ENCODE assay signal across 17 cellular contexts in genomic region chr7:39249635-39250034, GRCh38.
DNase-seq lines count a peak whose midpoint lies in the region; ATAC-seq and TF ChIP-seq lines count a peak whose summit lies in the region.
"Had no signal": no experiment of that assay in that cellular context is flagged by ENCODE, and none has a peak within 500 bp of the region (broad histone marks: within the 10 kb centered on the region; RNA-seq: fewer than 3 reads in every experiment).

No MANE protein-coding gene starts in this region.

- no peak overlapping the region for H3K4me2 ChIP-seq in mesendoderm (ENCODE audit: low read length)
- H3K4me2 ChIP-seq: A549 had no signal

- WGBS in mesendoderm (ENCODE audit: extremely low coverage, insufficient coverage, low lambda C conversion rate): no CpG with 5 or more reads among the region's 4 CpGs

- no peak overlapping the region for H2BK15ac ChIP-seq in mesendoderm (replicated peaks; ENCODE audit: low read depth)

- ATAC-seq in HG03520 (IDR thresholded peaks at IDR 0.05; ENCODE audit: unreplicated experiment): no peak
- ATAC-seq: A549, HCT116 had no signal

- H3K4ac ChIP-seq in mesendoderm (ENCODE audit: low read depth, low read length): no peak overlapping the region

- H3K4me3 ChIP-seq in endocrine pancreas (ENCODE audit: control insufficient read depth, insufficient read depth, low read length) (peak overlapping the region; percentile 14), mesendoderm (ENCODE audit: low read length) (no peak overlapping the region)
- H3K4me3 ChIP-seq: A549 had no signal

- H3K79me2 ChIP-seq in mesendoderm (ENCODE audit: control insufficient read depth, insufficient read depth, low read length): no peaks in the 10 kb centered on the region

- no peak overlapping the region for H3K56ac ChIP-seq in mesendoderm (ENCODE audit: low read length)

- H3K9me3 ChIP-seq in endocrine pancreas (ENCODE audit: control insufficient read depth, low read length): no peaks in the 10 kb centered on the region
- H3K9me3 ChIP-seq: A549, Caco-2 had no signal

- H3K27me3 ChIP-seq in endocrine pancreas (ENCODE audit: control insufficient read depth, insufficient read depth, low read length) (no peaks in the 10 kb centered on the region), mesendoderm (ENCODE audit: insufficient read depth, low read length, poor library complexity) (no peaks in the 10 kb centered on the region)

- DNase-seq in DMS79 treated with DMSO at 0.1 percent for 48 hours (lab: John Stamatoyannopoulos, UW): peak; percentile 45
- DNase-seq in DMS79 (lab: John Stamatoyannopoulos, UW): no peak
- DNase-seq in HEK293T (ENCODE audit: extremely low spot score): no peak
- DNase-seq in mesendoderm: no peak
- DNase-seq in head of caudate nucleus: no peak
- DNase-seq: AML-193; Caco-2; CD4-positive, alpha-beta T cell; GF-D8; GOT3; H7 had no signal

- no peak overlapping the region for H4K5ac ChIP-seq in mesendoderm (ENCODE audit: low read length)

- no peak overlapping the region for H2BK5ac ChIP-seq in mesendoderm (ENCODE audit: low read length)

- H2BK120ac ChIP-seq in mesendoderm (ENCODE audit: low read depth, low read length): no peak overlapping the region

- H4K8ac ChIP-seq in mesendoderm (ENCODE audit: low read depth, low read length): no peak overlapping the region

- H3K79me1 ChIP-seq in mesendoderm (ENCODE audit: low read length): no peaks in the 10 kb centered on the region

- H3K36me3 ChIP-seq in endocrine pancreas (ENCODE audit: control insufficient read depth, insufficient read depth, low read length) (no peaks in the 10 kb centered on the region), mesendoderm (ENCODE audit: control insufficient read depth, insufficient read depth, low read length) (no peaks in the 10 kb centered on the region)

- intact Hi-C loops in head of caudate nucleus (cut with DNase I): no loop called here

- POLR2A ChIA-PET in HEK293T (lab: Yijun Ruan, JAX): no interaction called here

- H3K9ac ChIP-seq in endocrine pancreas (ENCODE audit: control insufficient read depth, insufficient read depth, low read length): no peak overlapping the region
- H3K9ac ChIP-seq in mesendoderm (ENCODE audit: low read length): no peak overlapping the region

- CTCF ChIA-PET in HEK293T (lab: Yijun Ruan, JAX): no interaction called here

- H2AK5ac ChIP-seq in mesendoderm (ENCODE audit: low read length): no peak overlapping the region

- H3K23ac ChIP-seq in mesendoderm (ENCODE audit: low read length): no peak overlapping the region

- H3K18ac ChIP-seq in mesendoderm (ENCODE audit: low read length): peak overlapping the region; percentile 32

- no peak overlapping the region for H3K27ac ChIP-seq in mesendoderm (ENCODE audit: low read depth, low read length)
- H3K27ac ChIP-seq: 22Rv1, A549, C4-2B had no signal

- H3K4me1 ChIP-seq in endocrine pancreas (ENCODE audit: control insufficient read depth, insufficient read depth, low read length) (no peaks in the 10 kb centered on the region), mesendoderm (ENCODE audit: control insufficient read depth, low read depth, low read length) (peaks cover 4% of the 10 kb centered on the region)
- H3K4me1 ChIP-seq: A549, Caco-2 had no signal

TF ChIP-seq in HEK293T, 16 proteins besides CTCF, POLR2A, EP300 and RAD21:
- TF ChIP-seq PKNOX1 (IDR thresholded peaks at IDR 0.05) (0 out of 2 replicates have a peak, but pooled peaks have one; percentile 7), ELF4 (IDR thresholded peaks at IDR 0.05) (no peak)
